ENCODE assay signal across 10 cellular contexts in the genomic region with DNA sequence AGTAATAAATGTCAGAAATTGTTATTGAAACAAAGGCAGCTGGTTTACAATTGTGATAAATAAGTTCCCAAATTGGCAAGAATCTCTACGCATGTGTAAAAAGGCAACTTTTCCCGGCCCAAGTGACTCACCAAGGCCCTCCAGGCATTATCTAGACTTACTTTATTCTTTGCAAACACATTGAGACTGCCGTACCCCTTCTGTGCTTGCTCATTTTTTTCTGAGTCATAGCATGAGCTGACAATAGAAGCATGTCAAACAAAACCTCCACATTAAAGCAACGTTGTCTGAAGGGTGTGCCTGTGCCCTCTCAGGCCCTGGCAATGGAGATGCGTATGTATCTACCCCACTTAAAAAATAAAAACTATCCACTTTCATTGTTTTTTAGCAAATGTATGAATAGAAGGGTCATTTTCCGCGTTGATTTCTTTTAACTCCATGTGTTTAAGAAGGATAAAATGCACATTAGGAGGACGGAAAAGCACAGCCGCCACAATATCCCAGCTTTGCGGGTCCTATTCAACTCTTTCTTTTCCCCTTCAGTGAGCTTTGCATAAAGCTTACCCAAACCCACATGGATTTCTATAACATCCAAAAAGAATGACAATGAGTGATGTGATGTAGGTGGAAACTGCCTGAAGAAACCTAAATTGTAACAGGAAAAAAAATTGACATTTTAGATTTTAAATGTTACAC.
DNase-seq lines count a peak whose midpoint lies in the region; ATAC-seq and TF ChIP-seq lines count a peak whose summit lies in the region.
"Had no signal": no experiment of that assay in that cellular context is flagged by ENCODE, and none has a peak within 500 bp of the region (broad histone marks: within the 10 kb centered on the region; RNA-seq: fewer than 3 reads in every experiment).

No MANE protein-coding gene starts in this region.

- H3K9ac ChIP-seq in HUES64 (ENCODE audit: low read depth, low read length) = peak overlapping the region; percentile 23; the same call in 1 of the 2 replicates

- H3K4me3 ChIP-seq in HUES64 (ENCODE audit: low read length) (no peak overlapping the region), brain microvascular endothelial cell (ENCODE audit: low read depth, low read length) (no peak overlapping the region)

- no peaks in the 10 kb centered on the region for H3K4me1 Mint-ChIP-seq in activated T-cell treated with anti-CD3 and anti-CD28 coated beads, Interleukin-2, amount 50 U/mL, for 4 hours (ENCODE audit: low read depth)
- H3K4me1 Mint-ChIP-seq in activated T-helper 1 cell treated with anti-CD3 and anti-CD28 coated beads, Interleukin-12 subunit alpha, Interleukin-12 subunit beta, Interleukin-2, Interleukin-4 antibody, amounts not matched to agents 30 ng/mL and 10 ng/mL and 1 ng/mL, durations not matched to agents 14 hours and 24 hours and 36 hours (ENCODE audit: low read depth) = no peaks in the 10 kb centered on the region

- H3K27me3 Mint-ChIP-seq in activated T-cell treated with anti-CD3 and anti-CD28 coated beads, Interleukin-2, amount 50 U/mL, for 4 hours (ENCODE audit: low read depth) = peaks cover under 1% of the 10 kb centered on the region
- peaks cover 5% of the 10 kb centered on the region for H3K27me3 Mint-ChIP-seq in activated T-helper 1 cell treated with anti-CD3 and anti-CD28 coated beads, Interleukin-12 subunit alpha, Interleukin-12 subunit beta, Interleukin-2, Interleukin-4 antibody, amounts not matched to agents 30 ng/mL and 10 ng/mL and 1 ng/mL, durations not matched to agents 14 hours and 24 hours and 36 hours (ENCODE audit: insufficient read depth)

- intact Hi-C loops in activated T-helper 1 cell treated with anti-CD3 and anti-CD28 coated beads, Interleukin-12 subunit alpha, Interleukin-12 subunit beta, Interleukin-2, Interleukin-4 antibody, amounts not matched to agents 30 ng/mL and 10 ng/mL and 1 ng/mL, durations not matched to agents 14 hours and 24 hours and 36 hours (cut with micrococcal nuclease) = loop anchor here (5.0 kb wide), 1 partner anchor 1774 kb away; no protein-coding TSS in a partner anchor

- in situ Hi-C loops in brain microvascular endothelial cell (cut with HindIII; ENCODE audit: low pct_ligation_motif_present, low sequenced_read_pairs) = no loop called here

- no peaks in the 10 kb centered on the region for H3K9me3 Mint-ChIP-seq in activated T-cell treated with anti-CD3 and anti-CD28 coated beads, Interleukin-2, amount 50 U/mL, for 4 hours
- no peaks in the 10 kb centered on the region for H3K9me3 Mint-ChIP-seq in activated T-helper 1 cell treated with anti-CD3 and anti-CD28 coated beads, Interleukin-12 subunit alpha, Interleukin-12 subunit beta, Interleukin-2, Interleukin-4 antibody, amounts not matched to agents 30 ng/mL and 10 ng/mL and 1 ng/mL, durations not matched to agents 14 hours and 24 hours and 36 hours

- H3K27ac ChIP-seq in HUES64 (ENCODE audit: low read depth, low read length) (peak overlapping the region; percentile 17; the same call in 1 of the 2 replicates), brain microvascular endothelial cell (peak overlapping the region; percentile 81)

- no peak for TF ChIP-seq CTCF in brain microvascular endothelial cell (IDR thresholded peaks at IDR 0.05; ENCODE audit: low read depth, low read length, missing control alignments)

- H3K9me3 ChIP-seq in HUES64 (ENCODE audit: insufficient read depth, low read depth, low read length) = peaks cover 5% of the 10 kb centered on the region; the same call in 1 of the 2 replicates

- WGBS in HUES64 = 73% methylated on average over 10 of the region's 10 CpGs

- no peaks in the 10 kb centered on the region for H3K36me3 Mint-ChIP-seq in activated T-cell treated with anti-CD3 and anti-CD28 coated beads, Interleukin-2, amount 50 U/mL, for 4 hours (ENCODE audit: insufficient read depth)
- H3K36me3 Mint-ChIP-seq in activated T-helper 1 cell treated with anti-CD3 and anti-CD28 coated beads, Interleukin-12 subunit alpha, Interleukin-12 subunit beta, Interleukin-2, Interleukin-4 antibody, amounts not matched to agents 30 ng/mL and 10 ng/mL and 1 ng/mL, durations not matched to agents 14 hours and 24 hours and 36 hours (ENCODE audit: low read depth) = no peaks in the 10 kb centered on the region
- H3K36me3 Mint-ChIP-seq: activated naive CD8-positive, alpha-beta T cell had no signal

- DNase-seq in AG08395 (ENCODE audit: low spot score) (peak; percentile 87), brain microvascular endothelial cell (peak; percentile 96), myocyte (ENCODE audit: low read depth) (peak; percentile 79)
- no peak for DNase-seq in activated T-cell treated with anti-CD3 and anti-CD28 coated beads, Interleukin-2, amount 50 U/mL, for 4 hours
- DNase-seq in activated T-helper 1 cell treated with anti-CD3 and anti-CD28 coated beads, Interleukin-12 subunit alpha, Interleukin-12 subunit beta, Interleukin-2, Interleukin-4 antibody, amounts not matched to agents 30 ng/mL and 10 ng/mL and 1 ng/mL, durations not matched to agents 14 hours and 24 hours and 36 hours (ENCODE audit: low spot score) = no peak
- DNase-seq: GF-D8 had no signal

- H3K27me3 ChIP-seq in HUES64 (ENCODE audit: insufficient read depth, low read length) (no peaks in the 10 kb centered on the region), brain microvascular endothelial cell (replicated peaks) (no peaks in the 10 kb centered on the region)

- ATAC-seq in GM18873 (IDR thresholded peaks at IDR 0.05; ENCODE audit: low FRiP score, unreplicated experiment) (no peak), HG03378 (IDR thresholded peaks at IDR 0.05; ENCODE audit: unreplicated experiment) (no peak)
- ATAC-seq in activated T-cell treated with anti-CD3 and anti-CD28 coated beads, Interleukin-2, amount 50 U/mL, for 4 hours = no peak

- peaks cover 24% of the 10 kb centered on the region; the same call in 1 of the 2 replicates for H3K4me1 ChIP-seq in HUES64 (ENCODE audit: insufficient read depth, low read length)

- H3K27ac Mint-ChIP-seq in activated T-helper 1 cell treated with anti-CD3 and anti-CD28 coated beads, Interleukin-12 subunit alpha, Interleukin-12 subunit beta, Interleukin-2, Interleukin-4 antibody, amounts not matched to agents 30 ng/mL and 10 ng/mL and 1 ng/mL, durations not matched to agents 14 hours and 24 hours and 36 hours = no peak overlapping the region
- H3K27ac Mint-ChIP-seq: activated naive CD8-positive, alpha-beta T cell had no signal

- no peak overlapping the region for H3K4me3 Mint-ChIP-seq in activated T-cell treated with anti-CD3 and anti-CD28 coated beads, Interleukin-2, amount 50 U/mL, for 4 hours
- no peak overlapping the region for H3K4me3 Mint-ChIP-seq in activated T-helper 1 cell treated with anti-CD3 and anti-CD28 coated beads, Interleukin-12 subunit alpha, Interleukin-12 subunit beta, Interleukin-2, Interleukin-4 antibody, amounts not matched to agents 30 ng/mL and 10 ng/mL and 1 ng/mL, durations not matched to agents 14 hours and 24 hours and 36 hours
- H3K4me3 Mint-ChIP-seq: activated naive CD8-positive, alpha-beta T cell had no signal

- H3K36me3 ChIP-seq in HUES64 (ENCODE audit: insufficient read depth, low read length) (no peaks in the 10 kb centered on the region), brain microvascular endothelial cell (replicated peaks) (no peaks in the 10 kb centered on the region)

Comparison
In these comparisons a context has a peak if more than half of its experiments do, and no peak if none do; other contexts are left out.
1. DNase-seq: peak in AG08395 (single experiment), brain microvascular endothelial cell (single experiment) and myocyte (single experiment); none in activated T-cell treated with anti-CD3 and anti-CD28 coated beads, Interleukin-2, amount 50 U/mL, for 4 hours (single experiment) and activated T-helper 1 cell treated with anti-CD3 and anti-CD28 coated beads, Interleukin-12 subunit alpha, Interleukin-12 subunit beta, Interleukin-2, Interleukin-4 antibody, amounts not matched to agents 30 ng/mL and 10 ng/mL and 1 ng/mL, durations not matched to agents 14 hours and 24 hours and 36 hours (single experiment).